19 cellular contexts compared by ENCODE assay signal in the genomic region with DNA sequence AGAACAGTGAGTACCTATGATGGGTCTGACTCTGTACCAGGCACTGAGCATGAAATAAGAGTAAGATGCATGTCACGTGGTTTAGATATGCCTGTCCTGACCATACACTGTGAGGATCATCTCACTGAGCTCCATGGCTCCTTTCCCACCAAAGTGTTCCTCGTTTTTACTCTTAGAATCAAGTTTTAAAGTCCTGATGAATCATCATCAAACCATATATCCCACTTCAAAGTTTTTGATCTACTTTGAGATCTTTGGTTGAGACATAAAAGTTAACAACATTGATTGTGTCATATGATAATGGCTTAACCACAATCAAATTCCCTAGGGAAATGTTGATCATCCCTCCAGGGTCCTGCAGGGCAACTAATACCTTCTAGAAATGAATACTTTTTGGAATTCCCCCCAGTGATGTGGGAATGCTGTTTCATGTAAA. TPM values are rescaled to one million over a fixed set of nuclear protein-coding genes. Genes with fewer than 3 reads are reported as not detected.
DNase-seq lines count a peak whose midpoint lies in the region; ATAC-seq and TF ChIP-seq lines count a peak whose summit lies in the region.
"Had no signal": no experiment of that assay in that cellular context is flagged by ENCODE, and none has a peak within 500 bp of the region (broad histone marks: within the 10 kb centered on the region; RNA-seq: fewer than 3 reads in every experiment).

No MANE protein-coding gene starts in this region.

- H3K4me3 ChIP-seq in Jurkat, Clone E6-1 (ENCODE audit: low read length) = no peak overlapping the region
- H3K4me3 ChIP-seq in choroid plexus epithelial cell (ENCODE audit: low read depth, low read length) = no peak overlapping the region
- H3K4me3 ChIP-seq: coronary artery, SJSA1 had no signal

- POLR2A ChIA-PET in CD4-positive, alpha-beta T cell (lab: Charles Lee) = no interaction called here

- H3K27me3 ChIP-seq in CD4-positive, alpha-beta T cell (ENCODE audit: control insufficient read depth, insufficient read depth, low read length) = no peaks in the 10 kb centered on the region
- H3K27me3 ChIP-seq: SJSA1 had no signal

- H3K27ac Mint-ChIP-seq in stimulated activated effector memory CD8-positive, alpha-beta T cell treated with anti-CD3 and anti-CD28 coated beads, Interleukin-12 subunit alpha, Interleukin-12 subunit beta, amount 100 ng/mL, for 72 hours = no peak overlapping the region
- no peak overlapping the region for H3K27ac Mint-ChIP-seq in CD4-positive, alpha-beta T cell
- H3K27ac Mint-ChIP-seq: activated T-helper 2 cell treated with anti-CD3 and anti-CD28 coated beads, Interferon-gamma antibody, Interleukin-2, Interleukin-4, amounts not matched to agents 10 μg/mL and 5 μg/mL and 100 μg/mL, durations not matched to agents 14 hours and 24 hours and 36 hours; CD4-positive, CD25-positive, alpha-beta regulatory T cell had no signal

- H3K9me3 Mint-ChIP-seq in activated T-cell treated with anti-CD3 and anti-CD28 coated beads, Interleukin-2, amount 50 U/mL, for 4 hours = peaks cover 9% of the 10 kb centered on the region
- H3K9me3 Mint-ChIP-seq in stimulated activated effector memory CD8-positive, alpha-beta T cell treated with anti-CD3 and anti-CD28 coated beads, Interleukin-12 subunit alpha, Interleukin-12 subunit beta, amount 100 ng/mL, for 72 hours = peaks cover 2% of the 10 kb centered on the region
- H3K9me3 Mint-ChIP-seq in CD4-positive, alpha-beta T cell = no peaks in the 10 kb centered on the region
- H3K9me3 Mint-ChIP-seq: activated T-helper 2 cell treated with anti-CD3 and anti-CD28 coated beads, Interferon-gamma antibody, Interleukin-2, Interleukin-4, amounts not matched to agents 10 μg/mL and 5 μg/mL and 100 μg/mL, durations not matched to agents 14 hours and 24 hours and 36 hours had no signal

- CTCF ChIA-PET in CD4-positive, alpha-beta T cell (lab: Charles Lee) = interaction anchor here (1.4 kb wide), 1 partner anchor 49 kb away, joined by 3 read pairs; no protein-coding TSS in a partner anchor

- H3K4me3 Mint-ChIP-seq in activated T-cell treated with anti-CD3 and anti-CD28 coated beads, Interleukin-2, amount 50 U/mL, for 4 hours = no peak overlapping the region
- H3K4me3 Mint-ChIP-seq in stimulated activated effector memory CD8-positive, alpha-beta T cell treated with anti-CD3 and anti-CD28 coated beads, Interleukin-12 subunit alpha, Interleukin-12 subunit beta, amount 100 ng/mL, for 72 hours = no peak overlapping the region
- no peak overlapping the region for H3K4me3 Mint-ChIP-seq in CD4-positive, alpha-beta T cell
- H3K4me3 Mint-ChIP-seq: CD4-positive, CD25-positive, alpha-beta regulatory T cell had no signal

- no peaks in the 10 kb centered on the region for H3K36me3 Mint-ChIP-seq in activated T-cell treated with anti-CD3 and anti-CD28 coated beads, Interleukin-2, amount 50 U/mL, for 4 hours (ENCODE audit: insufficient read depth)
- no peaks in the 10 kb centered on the region for H3K36me3 Mint-ChIP-seq in stimulated activated effector memory CD8-positive, alpha-beta T cell treated with anti-CD3 and anti-CD28 coated beads, Interleukin-12 subunit alpha, Interleukin-12 subunit beta, amount 100 ng/mL, for 72 hours
- no peaks in the 10 kb centered on the region for H3K36me3 Mint-ChIP-seq in CD4-positive, alpha-beta T cell (ENCODE audit: low read depth)
- H3K36me3 Mint-ChIP-seq: CD4-positive, CD25-positive, alpha-beta regulatory T cell had no signal

- no peak for TF ChIP-seq CTCF in choroid plexus epithelial cell (conservative IDR thresholded peaks at IDR 0.05; ENCODE audit: low read depth, low read length)
- no peak for TF ChIP-seq CTCF in CD4-positive, alpha-beta T cell (IDR thresholded peaks at IDR 0.05)

- ATAC-seq in activated T-cell treated with anti-CD3 and anti-CD28 coated beads, Interleukin-2, amount 50 U/mL, for 4 hours = peak; percentile 80 to 88
- ATAC-seq in stimulated activated effector memory CD8-positive, alpha-beta T cell treated with anti-CD3 and anti-CD28 coated beads, Interleukin-12 subunit alpha, Interleukin-12 subunit beta, amount 100 ng/mL, for 72 hours = peak; percentile 65
- ATAC-seq in CD4-positive, alpha-beta T cell (ENCODE audit: poor library complexity) = no peak

- no peaks in the 10 kb centered on the region for H3K9me3 ChIP-seq in CD4-positive, alpha-beta T cell (ENCODE audit: control insufficient read depth, low read length)
- H3K9me3 ChIP-seq: SJSA1 had no signal

- peaks cover 36% of the 10 kb centered on the region for H3K4me1 Mint-ChIP-seq in activated T-cell treated with anti-CD3 and anti-CD28 coated beads, Interleukin-2, amount 50 U/mL, for 4 hours (ENCODE audit: low read depth)
- H3K4me1 Mint-ChIP-seq in stimulated activated effector memory CD8-positive, alpha-beta T cell treated with anti-CD3 and anti-CD28 coated beads, Interleukin-12 subunit alpha, Interleukin-12 subunit beta, amount 100 ng/mL, for 72 hours = peaks cover 24% of the 10 kb centered on the region
- peaks cover 22% of the 10 kb centered on the region for H3K4me1 Mint-ChIP-seq in CD4-positive, alpha-beta T cell (ENCODE audit: low read depth)

- intact Hi-C loops in CD4-positive, alpha-beta T cell (cut with DNase I, micrococcal nuclease) = loop anchor here in 1 of 2 experiments (5.0 kb wide), 1 partner anchor 43 kb away; no protein-coding TSS in a partner anchor

- H3K27me3 Mint-ChIP-seq in activated T-cell treated with anti-CD3 and anti-CD28 coated beads, Interleukin-2, amount 50 U/mL, for 4 hours (ENCODE audit: low read depth) = no peaks in the 10 kb centered on the region
- H3K27me3 Mint-ChIP-seq in CD4-positive, alpha-beta T cell = no peaks in the 10 kb centered on the region
- H3K27me3 Mint-ChIP-seq: CD4-positive, CD25-positive, alpha-beta regulatory T cell had no signal

- H3K27ac ChIP-seq in CD4-positive, alpha-beta T cell (ENCODE audit: low read depth, low read length) = no peak overlapping the region
- H3K27ac ChIP-seq: coronary artery, epithelial cell of prostate, SJSA1 had no signal

- DNase-seq in activated T-cell treated with anti-CD3 and anti-CD28 coated beads, Interleukin-2, amount 50 U/mL, for 4 hours = no peak
- no peak for DNase-seq in activated T-cell treated with anti-CD3 and anti-CD28 coated beads, Interleukin-2, amount 50 U/mL, for 48 hours
- peak; percentile 28 for DNase-seq in Jurkat, Clone E6-1 (ENCODE audit: low read depth, low spot score)
- DNase-seq in choroid plexus epithelial cell (ENCODE audit: low read depth) (peak; percentile 22), NCI-H2029 (lab: John Stamatoyannopoulos, UW) (no peak), HK-2 (ENCODE audit: unreplicated experiment) (no peak)
- no peak for DNase-seq in stimulated activated effector memory CD8-positive, alpha-beta T cell treated with anti-CD3 and anti-CD28 coated beads, Interleukin-12 subunit alpha, Interleukin-12 subunit beta, amount 100 ng/mL, for 72 hours (ENCODE audit: low spot score in 2 of 2)
- no peak for DNase-seq in CD4-positive, alpha-beta T cell
- DNase-seq: CD4-positive, CD25-positive, alpha-beta regulatory T cell; HCEC 1CT; kidney; NCI-H1092 treated with DMSO at 0.1 percent for 48 hours; NCI-H345; stimulated activated CD4-positive, alpha-beta T cell treated with anti-CD3 and anti-CD28 coated beads, Interleukin-4, amount 100 ng/mL, for 4 hours; trophoblast cell had no signal

RNA-seq across cellular contexts. Expression of gene ETS1, which starts 12.8 kb away (rescaled TPM):
- total RNA-seq in activated T-cell treated with anti-CD3 and anti-CD28 coated beads, Interleukin-2, amount 50 U/mL, for 4 hours = 100 to 1,000 TPM; 246 to 299 (median 258) TPM
- polyA plus RNA-seq in Jurkat, Clone E6-1 (2012; ENCODE audit: insufficient read depth, insufficient read length) = 114 TPM
- total RNA-seq in CD4-positive, alpha-beta T cell = 100 to 1,000 TPM; 579 to 590 TPM

Comparison
In these comparisons a context has a peak if more than half of its experiments do, and no peak if none do; other contexts are left out.
1. DNase-seq: peak in Jurkat, Clone E6-1 (single experiment) and choroid plexus epithelial cell (single experiment); none in activated T-cell treated with anti-CD3 and anti-CD28 coated beads, Interleukin-2, amount 50 U/mL, for 4 hours (single experiment), activated T-cell treated with anti-CD3 and anti-CD28 coated beads, Interleukin-2, amount 50 U/mL, for 48 hours (0 of 2), stimulated activated effector memory CD8-positive, alpha-beta T cell treated with anti-CD3 and anti-CD28 coated beads, Interleukin-12 subunit alpha, Interleukin-12 subunit beta, amount 100 ng/mL, for 72 hours (0 of 2), NCI-H2029 (single experiment), CD4-positive, alpha-beta T cell (0 of 10) and HK-2 (single experiment).